In genomic region chr5:142726188-142726731, GRCh38 we compare ENCODE assay signal across 10 cellular contexts. TPM values are rescaled to one million over a fixed set of nuclear protein-coding genes. Genes with fewer than 3 reads are reported as not detected.
DNase-seq lines count a peak whose midpoint lies in the region; ATAC-seq, FAIRE-seq and TF ChIP-seq lines count a peak whose summit lies in the region.
"Had no signal": no experiment of that assay in that cellular context is flagged by ENCODE, and none has a peak within 500 bp of the region (broad histone marks: within the 10 kb centered on the region; RNA-seq: fewer than 3 reads in every experiment).

No MANE protein-coding gene starts in this region.

- H3K9me3 ChIP-seq in pancreas = no peaks in the 10 kb centered on the region

- 86 to 88% methylated on average over 2 of the region's 2 CpGs for WGBS in pancreas, 2 donors

- peak; percentile 13 for FAIRE-seq in pancreas (lab: Jason Lieb, UNC)
- FAIRE-seq: GM18507 had no signal

- no peak overlapping the region for H3K27ac ChIP-seq in pancreas

- DNase-seq in M059J (ENCODE audit: low read depth) (peak; percentile 54), brain pericyte (ENCODE audit: low read depth, low spot score) (peak; percentile 53), pancreas (no peak), GM19240 (ENCODE audit: insufficient read length, low spot score) (no peak), midbrain (lab: John Stamatoyannopoulos, UW) (no peak)
- DNase-seq: NCI-H446 had no signal

- peaks cover 0 to 1% (median 0%) of the 10 kb centered on the region in 3 donors for H3K4me1 ChIP-seq in pancreas

- H3K36me3 ChIP-seq in pancreas = no peaks in the 10 kb centered on the region

- no peak for TF ChIP-seq CTCF in pancreas (IDR thresholded peaks at IDR 0.05)

- no peak overlapping the region for H3K4me3 ChIP-seq in pancreas

- no peaks in the 10 kb centered on the region for H3K27me3 ChIP-seq in pancreas

- intact Hi-C loops in pancreas (cut with DNase I) = no loop called here

- ATAC-seq in GM18502 (IDR thresholded peaks at IDR 0.05; ENCODE audit: poor library complexity, unreplicated experiment) (peak; percentile 76), pancreas (peak in 2 of 4 donors; percentile 46 to 53), GM21515 (IDR thresholded peaks at IDR 0.05; ENCODE audit: unreplicated experiment) (no peak)
- no peak for ATAC-seq in activated CD4-positive, CD25-positive, alpha-beta regulatory T cell treated with anti-CD3 and anti-CD28 coated beads, Interleukin-2, amount 50 U/mL, for 24 hours

RNA-seq across cellular contexts. Expression of gene FGF1, which starts 40.4 kb away (rescaled TPM):
- 2.4 and 4.1 TPM in 2 replicates for total RNA-seq in M059J (2014; rRNA removed; shearing (Covaris generic))
- total RNA-seq in pancreas = under 1 TPM; 0.03 to 0.90 (median 0.24) TPM
- under 1 TPM; 0.42 to 0.73 TPM for polyA plus RNA-seq in pancreas

RNA-seq across cellular contexts. Expression of gene ARHGAP26, which starts 43.9 kb away (rescaled TPM):
- total RNA-seq in M059J (2014; rRNA removed; shearing (Covaris generic)) = 3.5 and 5.5 TPM in 2 replicates
- total RNA-seq in pancreas = 10 to 100 TPM in 5 of 6 donors, 1 to 10 TPM in 1; 6.0 to 28.1 (median 10.4) TPM
- polyA plus RNA-seq in pancreas = 1 to 10 TPM; 3.0 to 4.4 TPM

Comparison
In these comparisons a context has a peak if more than half of its experiments do, and no peak if none do; other contexts are left out.
1. DNase-seq: peak in M059J (single experiment) and brain pericyte (single experiment); none in pancreas (0 of 6), GM19240 (single experiment) and midbrain (single experiment).